Comparison of ENCODE assay signal across 1 cellular context in the genomic region with DNA sequence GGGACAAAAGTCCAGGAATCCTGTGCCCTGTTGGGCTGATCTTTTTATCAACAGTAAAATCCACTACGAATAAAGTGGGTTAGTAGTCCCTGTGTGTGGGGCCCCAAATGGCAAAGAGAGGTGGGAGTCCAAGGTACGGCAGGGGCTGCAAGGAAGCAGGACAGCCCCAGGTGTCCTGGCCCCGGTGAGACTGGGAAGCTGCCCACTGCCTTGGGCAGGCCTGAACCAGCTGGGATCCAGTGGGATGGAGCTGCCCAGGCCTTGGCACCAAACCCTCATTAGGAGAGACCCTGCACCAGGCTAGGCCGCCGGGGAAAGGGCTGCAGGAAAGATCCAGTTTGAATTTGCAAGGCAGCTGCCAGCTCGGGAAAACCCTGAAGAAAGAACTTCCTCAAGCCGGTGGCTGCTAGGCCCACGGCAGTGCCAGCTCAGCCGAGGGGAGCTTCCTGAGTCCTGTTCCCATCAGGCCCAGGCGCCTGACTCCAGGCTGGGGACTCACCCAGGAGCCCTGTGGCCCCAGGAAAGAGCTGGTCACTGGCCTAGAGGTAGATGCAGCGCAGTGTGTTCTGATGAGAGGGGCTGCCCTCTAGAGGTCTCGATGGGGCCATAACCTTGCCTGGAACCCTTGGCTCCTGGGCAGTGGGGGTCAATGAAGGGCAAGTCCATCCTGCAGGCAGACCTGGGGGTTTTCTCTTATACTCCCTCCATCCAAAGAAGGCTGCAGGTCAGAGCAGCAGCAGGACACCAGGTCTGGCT.
TF ChIP-seq lines count a peak whose summit lies in the region.

No MANE protein-coding gene starts in this region.

TF ChIP-seq in HepG2, 621 proteins besides CTCF, POLR2A, EP300 and RAD21 (continued from another document and continues in another):
- TF ChIP-seq, protein P1, sequence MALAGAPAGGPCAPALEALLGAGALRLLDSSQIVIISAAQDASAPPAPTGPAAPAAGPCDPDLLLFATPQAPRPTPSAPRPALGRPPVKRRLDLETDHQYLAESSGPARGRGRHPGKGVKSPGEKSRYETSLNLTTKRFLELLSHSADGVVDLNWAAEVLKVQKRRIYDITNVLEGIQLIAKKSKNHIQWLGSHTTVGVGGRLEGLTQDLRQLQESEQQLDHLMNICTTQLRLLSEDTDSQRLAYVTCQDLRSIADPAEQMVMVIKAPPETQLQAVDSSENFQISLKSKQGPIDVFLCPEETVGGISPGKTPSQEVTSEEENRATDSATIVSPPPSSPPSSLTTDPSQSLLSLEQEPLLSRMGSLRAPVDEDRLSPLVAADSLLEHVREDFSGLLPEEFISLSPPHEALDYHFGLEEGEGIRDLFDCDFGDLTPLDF (CRISPR knock-in tag; IDR thresholded peaks at IDR 0.05): no peak
- TF ChIP-seq SOX6 (IDR thresholded peaks at IDR 0.05) (no peak), SOX6 (CRISPR knock-in tag; IDR thresholded peaks at IDR 0.05) (peak; percentile 60), GLI4 (CRISPR knock-in tag; IDR thresholded peaks at IDR 0.05; ENCODE audit: borderline replicate concordance) (no peak), KLF9 (CRISPR knock-in tag; IDR thresholded peaks at IDR 0.05; ENCODE audit: low read depth) (no peak), ZNF350 (CRISPR knock-in tag; IDR thresholded peaks at IDR 0.05; ENCODE audit: borderline replicate concordance, low read depth) (peak; percentile 22; the same call in 1 of the 2 replicates), RFXAP (CRISPR knock-in tag; IDR thresholded peaks at IDR 0.05; ENCODE audit: borderline replicate concordance) (no peak), ZNF724P (CRISPR knock-in tag; IDR thresholded peaks at IDR 0.05; ENCODE audit: borderline replicate concordance) (no peak), ZNF652 (CRISPR knock-in tag; IDR thresholded peaks at IDR 0.05; ENCODE audit: borderline replicate concordance, low read depth) (no peak; the same call in 1 of the 2 replicates), RBM22 (optimal IDR thresholded peaks at IDR 0.05; ENCODE audit: low read length) (peak; percentile 13), ZNF230 (CRISPR knock-in tag; IDR thresholded peaks at IDR 0.05) (no peak), PHF8 (CRISPR knock-in tag; IDR thresholded peaks at IDR 0.05) (no peak), NR2F6 (IDR thresholded peaks at IDR 0.05) (peak; percentile 24; the same call in 1 of the 2 replicates), NR2F6 (CRISPR knock-in tag; IDR thresholded peaks at IDR 0.05) (peak; percentile 68), ZNF619 (CRISPR knock-in tag; IDR thresholded peaks at IDR 0.05) (no peak), CHD2 (IDR thresholded peaks at IDR 0.05; ENCODE audit: low read depth, low read length) (no peak), ISX (CRISPR knock-in tag; conservative IDR thresholded peaks at IDR 0.05) (peak; percentile 92), SMAD1 (CRISPR knock-in tag; IDR thresholded peaks at IDR 0.05; ENCODE audit: borderline replicate concordance, low read depth) (no peak), NR2C2 (CRISPR knock-in tag; IDR thresholded peaks at IDR 0.05; ENCODE audit: borderline replicate concordance) (no peak), ADNP (CRISPR knock-in tag; IDR thresholded peaks at IDR 0.05) (no peak), GATA4 (IDR thresholded peaks at IDR 0.05; ENCODE audit: borderline replicate concordance, low read depth) (0 out of 2 replicates have a peak, but pooled peaks have one; percentile 20), ZNF12 (CRISPR knock-in tag; IDR thresholded peaks at IDR 0.05) (no peak), SIN3A (IDR thresholded peaks at IDR 0.05; ENCODE audit: borderline replicate concordance, low read depth, low read length) (no peak), MAZ (IDR thresholded peaks at IDR 0.05; ENCODE audit: borderline replicate concordance, low read depth, low read length) (no peak; the same call in 1 of the 2 replicates), MAZ (CRISPR knock-in tag; IDR thresholded peaks at IDR 0.05; ENCODE audit: low read depth) (peak; percentile 59; the same call in 1 of the 2 replicates), BORCS8-MEF2B (CRISPR knock-in tag; IDR thresholded peaks at IDR 0.05) (no peak), HIVEP1 (CRISPR knock-in tag; IDR thresholded peaks at IDR 0.05) (peak; percentile 56; the same call in 1 of the 2 replicates), IRF2 (CRISPR knock-in tag; IDR thresholded peaks at IDR 0.05) (no peak), ATF1 (CRISPR knock-in tag; IDR thresholded peaks at IDR 0.05) (no peak), NCOA5 (CRISPR knock-in tag; IDR thresholded peaks at IDR 0.05) (no peak), ZNF484 (CRISPR knock-in tag; IDR thresholded peaks at IDR 0.05; ENCODE audit: borderline replicate concordance, low read depth) (no peak), NFE2L2 (IDR thresholded peaks at IDR 0.05; ENCODE audit: low read length) (no peak)
- TF ChIP-seq, protein P2, sequence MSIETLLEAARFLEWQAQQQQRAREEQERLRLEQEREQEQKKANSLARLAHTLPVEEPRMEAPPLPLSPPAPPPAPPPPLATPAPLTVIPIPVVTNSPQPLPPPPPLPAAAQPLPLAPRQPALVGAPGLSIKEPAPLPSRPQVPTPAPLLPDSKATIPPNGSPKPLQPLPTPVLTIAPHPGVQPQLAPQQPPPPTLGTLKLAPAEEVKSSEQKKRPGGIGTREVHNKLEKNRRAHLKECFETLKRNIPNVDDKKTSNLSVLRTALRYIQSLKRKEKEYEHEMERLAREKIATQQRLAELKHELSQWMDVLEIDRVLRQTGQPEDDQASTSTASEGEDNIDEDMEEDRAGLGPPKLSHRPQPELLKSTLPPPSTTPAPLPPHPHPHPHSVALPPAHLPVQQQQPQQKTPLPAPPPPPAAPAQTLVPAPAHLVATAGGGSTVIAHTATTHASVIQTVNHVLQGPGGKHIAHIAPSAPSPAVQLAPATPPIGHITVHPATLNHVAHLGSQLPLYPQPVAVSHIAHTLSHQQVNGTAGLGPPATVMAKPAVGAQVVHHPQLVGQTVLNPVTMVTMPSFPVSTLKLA (IDR thresholded peaks at IDR 0.05): no peak
- TF ChIP-seq, protein P3, sequence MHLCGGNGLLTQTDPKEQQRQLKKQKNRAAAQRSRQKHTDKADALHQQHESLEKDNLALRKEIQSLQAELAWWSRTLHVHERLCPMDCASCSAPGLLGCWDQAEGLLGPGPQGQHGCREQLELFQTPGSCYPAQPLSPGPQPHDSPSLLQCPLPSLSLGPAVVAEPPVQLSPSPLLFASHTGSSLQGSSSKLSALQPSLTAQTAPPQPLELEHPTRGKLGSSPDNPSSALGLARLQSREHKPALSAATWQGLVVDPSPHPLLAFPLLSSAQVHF (CRISPR knock-in tag; IDR thresholded peaks at IDR 0.05): no peak
- TF ChIP-seq, protein P4, sequence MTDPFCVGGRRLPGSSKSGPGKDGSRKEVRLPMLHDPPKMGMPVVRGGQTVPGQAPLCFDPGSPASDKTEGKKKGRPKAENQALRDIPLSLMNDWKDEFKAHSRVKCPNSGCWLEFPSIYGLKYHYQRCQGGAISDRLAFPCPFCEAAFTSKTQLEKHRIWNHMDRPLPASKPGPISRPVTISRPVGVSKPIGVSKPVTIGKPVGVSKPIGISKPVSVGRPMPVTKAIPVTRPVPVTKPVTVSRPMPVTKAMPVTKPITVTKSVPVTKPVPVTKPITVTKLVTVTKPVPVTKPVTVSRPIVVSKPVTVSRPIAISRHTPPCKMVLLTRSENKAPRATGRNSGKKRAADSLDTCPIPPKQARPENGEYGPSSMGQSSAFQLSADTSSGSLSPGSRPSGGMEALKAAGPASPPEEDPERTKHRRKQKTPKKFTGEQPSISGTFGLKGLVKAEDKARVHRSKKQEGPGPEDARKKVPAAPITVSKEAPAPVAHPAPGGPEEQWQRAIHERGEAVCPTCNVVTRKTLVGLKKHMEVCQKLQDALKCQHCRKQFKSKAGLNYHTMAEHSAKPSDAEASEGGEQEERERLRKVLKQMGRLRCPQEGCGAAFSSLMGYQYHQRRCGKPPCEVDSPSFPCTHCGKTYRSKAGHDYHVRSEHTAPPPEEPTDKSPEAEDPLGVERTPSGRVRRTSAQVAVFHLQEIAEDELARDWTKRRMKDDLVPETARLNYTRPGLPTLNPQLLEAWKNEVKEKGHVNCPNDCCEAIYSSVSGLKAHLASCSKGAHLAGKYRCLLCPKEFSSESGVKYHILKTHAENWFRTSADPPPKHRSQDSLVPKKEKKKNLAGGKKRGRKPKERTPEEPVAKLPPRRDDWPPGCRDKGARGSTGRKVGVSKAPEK (CRISPR knock-in tag; IDR thresholded peaks at IDR 0.05; ENCODE audit: borderline replicate concordance): no peak
- TF ChIP-seq, protein P5, sequence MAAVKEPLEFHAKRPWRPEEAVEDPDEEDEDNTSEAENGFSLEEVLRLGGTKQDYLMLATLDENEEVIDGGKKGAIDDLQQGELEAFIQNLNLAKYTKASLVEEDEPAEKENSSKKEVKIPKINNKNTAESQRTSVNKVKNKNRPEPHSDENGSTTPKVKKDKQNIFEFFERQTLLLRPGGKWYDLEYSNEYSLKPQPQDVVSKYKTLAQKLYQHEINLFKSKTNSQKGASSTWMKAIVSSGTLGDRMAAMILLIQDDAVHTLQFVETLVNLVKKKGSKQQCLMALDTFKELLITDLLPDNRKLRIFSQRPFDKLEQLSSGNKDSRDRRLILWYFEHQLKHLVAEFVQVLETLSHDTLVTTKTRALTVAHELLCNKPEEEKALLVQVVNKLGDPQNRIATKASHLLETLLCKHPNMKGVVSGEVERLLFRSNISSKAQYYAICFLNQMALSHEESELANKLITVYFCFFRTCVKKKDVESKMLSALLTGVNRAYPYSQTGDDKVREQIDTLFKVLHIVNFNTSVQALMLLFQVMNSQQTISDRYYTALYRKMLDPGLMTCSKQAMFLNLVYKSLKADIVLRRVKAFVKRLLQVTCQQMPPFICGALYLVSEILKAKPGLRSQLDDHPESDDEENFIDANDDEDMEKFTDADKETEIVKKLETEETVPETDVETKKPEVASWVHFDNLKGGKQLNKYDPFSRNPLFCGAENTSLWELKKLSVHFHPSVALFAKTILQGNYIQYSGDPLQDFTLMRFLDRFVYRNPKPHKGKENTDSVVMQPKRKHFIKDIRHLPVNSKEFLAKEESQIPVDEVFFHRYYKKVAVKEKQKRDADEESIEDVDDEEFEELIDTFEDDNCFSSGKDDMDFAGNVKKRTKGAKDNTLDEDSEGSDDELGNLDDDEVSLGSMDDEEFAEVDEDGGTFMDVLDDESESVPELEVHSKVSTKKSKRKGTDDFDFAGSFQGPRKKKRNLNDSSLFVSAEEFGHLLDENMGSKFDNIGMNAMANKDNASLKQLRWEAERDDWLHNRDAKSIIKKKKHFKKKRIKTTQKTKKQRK (IDR thresholded peaks at IDR 0.05; ENCODE audit: low read length): no peak
- TF ChIP-seq, protein P6, sequence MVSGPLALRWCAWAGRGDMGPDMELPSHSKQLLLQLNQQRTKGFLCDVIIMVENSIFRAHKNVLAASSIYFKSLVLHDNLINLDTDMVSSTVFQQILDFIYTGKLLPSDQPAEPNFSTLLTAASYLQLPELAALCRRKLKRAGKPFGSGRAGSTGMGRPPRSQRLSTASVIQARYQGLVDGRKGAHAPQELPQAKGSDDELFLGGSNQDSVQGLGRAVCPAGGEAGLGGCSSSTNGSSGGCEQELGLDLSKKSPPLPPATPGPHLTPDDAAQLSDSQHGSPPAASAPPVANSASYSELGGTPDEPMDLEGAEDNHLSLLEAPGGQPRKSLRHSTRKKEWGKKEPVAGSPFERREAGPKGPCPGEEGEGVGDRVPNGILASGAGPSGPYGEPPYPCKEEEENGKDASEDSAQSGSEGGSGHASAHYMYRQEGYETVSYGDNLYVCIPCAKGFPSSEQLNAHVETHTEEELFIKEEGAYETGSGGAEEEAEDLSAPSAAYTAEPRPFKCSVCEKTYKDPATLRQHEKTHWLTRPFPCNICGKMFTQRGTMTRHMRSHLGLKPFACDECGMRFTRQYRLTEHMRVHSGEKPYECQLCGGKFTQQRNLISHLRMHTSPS (CRISPR knock-in tag; IDR thresholded peaks at IDR 0.05; ENCODE audit: low read depth): peak; percentile 74; the same call in 1 of the 2 replicates
- TF ChIP-seq, protein P7, sequence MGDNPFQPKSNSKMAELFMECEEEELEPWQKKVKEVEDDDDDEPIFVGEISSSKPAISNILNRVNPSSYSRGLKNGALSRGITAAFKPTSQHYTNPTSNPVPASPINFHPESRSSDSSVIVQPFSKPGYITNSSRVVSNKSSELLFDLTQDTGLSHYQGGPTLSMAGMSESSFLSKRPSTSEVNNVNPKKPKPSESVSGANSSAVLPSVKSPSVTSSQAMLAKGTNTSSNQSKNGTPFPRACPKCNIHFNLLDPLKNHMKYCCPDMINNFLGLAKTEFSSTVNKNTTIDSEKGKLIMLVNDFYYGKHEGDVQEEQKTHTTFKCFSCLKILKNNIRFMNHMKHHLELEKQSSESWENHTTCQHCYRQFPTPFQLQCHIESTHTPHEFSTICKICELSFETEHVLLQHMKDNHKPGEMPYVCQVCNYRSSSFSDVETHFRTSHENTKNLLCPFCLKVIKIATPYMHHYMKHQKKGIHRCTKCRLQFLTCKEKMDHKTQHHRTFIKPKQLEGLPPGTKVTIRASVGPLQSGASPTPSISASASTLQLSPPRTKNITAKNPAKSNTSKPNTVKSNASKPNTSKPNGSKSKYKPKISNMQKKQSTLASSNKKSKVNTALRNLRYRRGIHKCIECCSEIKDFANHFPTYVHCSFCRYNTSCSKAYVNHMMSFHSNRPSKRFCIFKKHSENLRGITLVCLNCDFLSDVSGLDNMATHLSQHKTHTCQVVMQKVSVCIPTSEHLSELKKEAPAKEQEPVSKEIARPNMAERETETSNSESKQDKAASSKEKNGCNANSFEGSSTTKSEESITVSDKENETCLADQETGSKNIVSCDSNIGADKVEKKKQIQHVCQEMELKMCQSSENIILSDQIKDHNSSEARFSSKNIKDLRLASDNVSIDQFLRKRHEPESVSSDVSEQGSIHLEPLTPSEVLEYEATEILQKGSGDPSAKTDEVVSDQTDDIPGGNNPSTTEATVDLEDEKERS (CRISPR knock-in tag; IDR thresholded peaks at IDR 0.05): peak; percentile 44; the same call in 1 of the 2 replicates
- TF ChIP-seq, protein P8, sequence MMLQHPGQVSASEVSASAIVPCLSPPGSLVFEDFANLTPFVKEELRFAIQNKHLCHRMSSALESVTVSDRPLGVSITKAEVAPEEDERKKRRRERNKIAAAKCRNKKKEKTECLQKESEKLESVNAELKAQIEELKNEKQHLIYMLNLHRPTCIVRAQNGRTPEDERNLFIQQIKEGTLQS (CRISPR knock-in tag; IDR thresholded peaks at IDR 0.05): 0 out of 2 replicates have a peak, but pooled peaks have one; percentile 14
